Comparison of ENCODE assay signal across 8 cellular contexts in the genomic region with DNA sequence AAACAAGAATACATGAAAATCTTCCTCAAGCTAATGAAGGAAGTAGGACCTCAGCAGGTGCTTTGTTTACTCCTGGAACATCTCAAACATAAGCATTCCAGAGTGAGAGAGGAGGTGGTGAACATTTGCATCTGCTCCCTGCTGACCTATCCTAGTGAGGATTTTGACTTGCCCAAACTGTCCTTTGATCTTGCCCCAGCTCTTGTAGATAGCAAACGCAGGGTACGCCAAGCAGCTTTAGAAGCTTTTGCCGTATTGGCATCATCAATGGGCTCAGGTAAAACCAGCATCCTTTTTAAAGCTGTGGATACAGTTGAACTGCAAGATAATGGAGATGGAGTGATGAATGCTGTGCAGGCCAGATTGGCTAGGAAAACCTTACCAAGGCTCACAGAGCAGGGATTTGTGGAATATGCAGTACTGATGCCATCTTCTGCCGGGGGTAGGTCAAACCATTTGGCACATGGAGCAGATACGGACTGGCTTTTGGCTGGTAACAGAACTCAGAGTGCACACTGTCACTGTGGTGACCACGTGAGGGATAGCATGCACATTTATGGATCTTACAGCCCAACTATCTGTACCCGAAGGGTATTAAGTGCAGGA. TPM values are rescaled to one million over a fixed set of nuclear protein-coding genes. Genes with fewer than 3 reads are reported as not detected.
A peak's percentile ranks its signal among the peaks of the same experiment; 100 is the strongest.
DNase-seq lines count a peak whose midpoint lies in the region; ATAC-seq, FAIRE-seq and TF ChIP-seq lines count a peak whose summit lies in the region.

No MANE protein-coding gene starts in this region.

- no peaks in the 10 kb centered on the region for H3K27me3 Mint-ChIP-seq in T-helper 2 cell treated with Interferon-gamma antibody and Interleukin-4, amounts not matched to agents 5 μg/mL and 100 μg/mL, for 36 hours (ENCODE audit: low read depth)

- intact Hi-C loops in heart right ventricle (cut with DNase I), result loop anchor here in 7 of 10 donors (2.0 to 10.0 kb wide), 10 partner anchors 52 to 291 kb away; a partner anchor contains a TSS

- no peak for FAIRE-seq in small intestine (lab: Jason Lieb, UNC)

- in situ Hi-C loops in GM13976 (cut with MboI; ENCODE audit: low sequenced_read_pairs, unreplicated experiment), result no loop called here

- peak overlapping the region in 2 of 10 donors; percentile 26 to 86 for H3K27ac ChIP-seq in heart right ventricle
- no peak overlapping the region for H3K27ac ChIP-seq in small intestine (ENCODE audit: low read depth in 1 of 2, low read length in 1 of 2)

- H3K27ac Mint-ChIP-seq in T-helper 2 cell treated with Interferon-gamma antibody and Interleukin-4, amounts not matched to agents 5 μg/mL and 100 μg/mL, for 36 hours, result peak overlapping the region; percentile 12

- peaks cover 54% of the 10 kb centered on the region for H3K4me1 Mint-ChIP-seq in T-helper 2 cell treated with Interferon-gamma antibody and Interleukin-4, amounts not matched to agents 5 μg/mL and 100 μg/mL, for 36 hours (ENCODE audit: low read depth)

- whole genome bisulfite sequencing in heart right ventricle, 2 donors, result 8 to 18% methylated on average over 7 of the region's 7 CpGs
- WGBS in small intestine, 3 donors, result 11 to 25% (median 19%) methylated on average over 7 of the region's 7 CpGs

- H3K9me3 Mint-ChIP-seq in T-helper 2 cell treated with Interferon-gamma antibody and Interleukin-4, amounts not matched to agents 5 μg/mL and 100 μg/mL, for 36 hours, result no peaks in the 10 kb centered on the region

- TF ChIP-seq CTCF in heart right ventricle (IDR thresholded peaks at IDR 0.05), result no peak
- no peak for TF ChIP-seq CTCF in GM13976 (IDR thresholded peaks at IDR 0.05; ENCODE audit: borderline replicate concordance, control extremely low read depth, extremely low read depth, insufficient read depth, missing control alignments)

- no peak overlapping the region for H3K4me3 Mint-ChIP-seq in T-helper 2 cell treated with Interferon-gamma antibody and Interleukin-4, amounts not matched to agents 5 μg/mL and 100 μg/mL, for 36 hours

- ATAC-seq in heart right ventricle, result peak in 2 of 8 donors; percentile 15 to 18

- H3K36me3 ChIP-seq in heart right ventricle, result no peaks in the 10 kb centered on the region
- no peaks in the 10 kb centered on the region for H3K36me3 ChIP-seq in small intestine (ENCODE audit: control insufficient read depth in 2 of 2, insufficient read depth in 2 of 2, low read length in 2 of 2)

- no peak for DNase-seq in T-helper 2 cell treated with Interferon-gamma antibody and Interleukin-4, amounts not matched to agents 5 μg/mL and 100 μg/mL, for 36 hours (ENCODE audit: low spot score)
- DNase-seq in T-helper 2 cell (no peak), RKO (ENCODE audit: low spot score) (peak; percentile 75), heart right ventricle (peak in 1 of 2 donors; percentile 28), small intestine (peak; percentile 10), GM13976 (ENCODE audit: low spot score) (no peak)
- DNase-seq in stimulated activated CD4-positive, alpha-beta T cell treated with anti-CD3 and anti-CD28 coated beads, Interleukin-2, amount 100 ng/mL, for 24 hours, result no peak
- DNase-seq in activated CD4-positive, alpha-beta T cell treated with anti-CD3 and anti-CD28 coated beads, Interleukin-2, amount 50 U/mL, for 4 hours, result no peak

- H3K27me3 ChIP-seq in heart right ventricle, result no peaks in the 10 kb centered on the region
- no peaks in the 10 kb centered on the region for H3K27me3 ChIP-seq in small intestine (ENCODE audit: control insufficient read depth in 2 of 2, insufficient read depth in 2 of 2, low read length in 2 of 2)

- H3K4me1 ChIP-seq in heart right ventricle, result peaks cover 0 to 79% (median 63%) of the 10 kb centered on the region in 9 donors
- peaks cover 2 to 24% of the 10 kb centered on the region in 2 donors for H3K4me1 ChIP-seq in small intestine (ENCODE audit: control insufficient read depth in 2 of 2, insufficient read depth in 1 of 2, low read depth in 1 of 2, low read length in 1 of 2)

- no peaks in the 10 kb centered on the region for H3K9me3 ChIP-seq in heart right ventricle
- H3K9me3 ChIP-seq in small intestine (ENCODE audit: control insufficient read depth, low read depth), result no peaks in the 10 kb centered on the region

- peak overlapping the region; percentile 23 to 95 (median 84) for H3K4me3 ChIP-seq in heart right ventricle
- H3K4me3 ChIP-seq in small intestine (ENCODE audit: low read depth in 1 of 2, low read length in 2 of 2), result peak overlapping the region in 1 of 2 donors; percentile 92

- H3K36me3 Mint-ChIP-seq in T-helper 2 cell treated with Interferon-gamma antibody and Interleukin-4, amounts not matched to agents 5 μg/mL and 100 μg/mL, for 36 hours (ENCODE audit: low read depth), result peaks cover 21% of the 10 kb centered on the region

RNA-seq across cellular contexts. Expression of a gene that starts 1.9 kb away (rescaled TPM):
- 10 to 100 TPM; 14.7 to 25.2 (median 22.2) TPM for total RNA-seq in heart right ventricle
- 1 to 10 TPM; 3.7 to 6.4 TPM for polyA plus RNA-seq in heart right ventricle
- polyA plus RNA-seq in small intestine, result 10 to 100 TPM in 1 of 3 donors, 1 to 10 TPM in 2; 2.4 to 11.0 (median 4.8) TPM

RNA-seq across cellular contexts. Expression of a gene that starts 2.1 kb away (rescaled TPM):
- 10 to 100 TPM in 8 of 10 donors, 1 to 10 TPM in 2; 9.0 to 15.4 (median 13.0) TPM for total RNA-seq in heart right ventricle
- polyA plus RNA-seq in heart right ventricle, result 1 to 10 TPM; 1.7 to 2.6 TPM
- 1 to 10 TPM; 2.7 to 3.4 (median 2.7) TPM for polyA plus RNA-seq in small intestine

Comparison
In these comparisons a context has a peak if more than half of its experiments do, and no peak if none do; other contexts are left out.
1. DNase-seq: peak in RKO (single experiment) and small intestine (single experiment); none in T-helper 2 cell treated with Interferon-gamma antibody and Interleukin-4, amounts not matched to agents 5 μg/mL and 100 μg/mL, for 36 hours (single experiment), T-helper 2 cell (0 of 5), stimulated activated CD4-positive, alpha-beta T cell treated with anti-CD3 and anti-CD28 coated beads, Interleukin-2, amount 100 ng/mL, for 24 hours (0 of 2), GM13976 (single experiment) and activated CD4-positive, alpha-beta T cell treated with anti-CD3 and anti-CD28 coated beads, Interleukin-2, amount 50 U/mL, for 4 hours (0 of 2).